Comparison of ENCODE assay signal across 11 cellular contexts in genomic region chr1:154351363-154352068, GRCh38. TPM values are rescaled to one million over a fixed set of nuclear protein-coding genes. Genes with fewer than 3 reads are reported as not detected.
A peak's percentile ranks its signal among the peaks of the same experiment; 100 is the strongest.
DNase-seq lines count a peak whose midpoint lies in the region.
"Had no signal": no experiment of that assay in that cellular context is flagged by ENCODE, and none has a peak within 500 bp of the region (broad histone marks: within the 10 kb centered on the region; RNA-seq: fewer than 3 reads in every experiment).

No MANE protein-coding gene starts in this region.

- in situ Hi-C loops in G401 (cut with HindIII; ENCODE audit: low sequenced_read_pairs): no loop called here

- DNase-seq in AG08396 (ENCODE audit: low spot score) (peak; percentile 3), G401 (ENCODE audit: low spot score) (peak; percentile 11), NCI-H69 (lab: John Stamatoyannopoulos, UW) (peak; percentile 96), iPS-NIHi7 (ENCODE audit: extremely low spot score) (peak; percentile 5), AML-193 (lab: John Stamatoyannopoulos, UW) (no peak), OCI-M2 (lab: John Stamatoyannopoulos, UW; ENCODE audit: unreplicated experiment) (no peak)
- DNase-seq in stimulated activated CD4-positive, alpha-beta T cell treated with anti-CD3 and anti-CD28 coated beads, Interleukin-4, amount 100 ng/mL, for 4 hours: no peak
- DNase-seq in activated effector memory CD4-positive, alpha-beta T cell treated with anti-CD3 and anti-CD28 coated beads, Interleukin-2, amount 50 U/mL, for 16 hours: no peak
- DNase-seq: activated CD4-positive, alpha-beta T cell treated with anti-CD3 and anti-CD28 coated beads, Interleukin-2, amount 50 U/mL, for 1 hour; spleen; stimulated activated CD8-positive, alpha-beta memory T cell treated with anti-CD3 and anti-CD28 coated beads, Interleukin-4, amount 100 ng/mL, for 48 hours had no signal

RNA-seq across cellular contexts. Expression of gene ATP8B2, which starts 26.2 kb away (rescaled TPM):
- total RNA-seq in G401 (2014; rRNA removed; shearing (Covaris generic)): 66.6 and 73.8 TPM in 2 replicates

RNA-seq across cellular contexts. Expression of gene AQP10, which starts 30.6 kb away (rescaled TPM):
- 0.24 TPM in 1 of 2 replicates, not detected in the other for total RNA-seq in G401 (2014; rRNA removed; shearing (Covaris generic))

RNA-seq across cellular contexts. Expression of gene IL6R, which starts 53.6 kb away (rescaled TPM):
- 4.7 and 44.7 TPM in 2 replicates for total RNA-seq in G401 (2014; rRNA removed; shearing (Covaris generic))

Comparison
In these comparisons a context has a peak if more than half of its experiments do, and no peak if none do; other contexts are left out.
1. DNase-seq: peak in AG08396 (single experiment), G401 (single experiment), NCI-H69 (single experiment) and iPS-NIHi7 (single experiment); none in AML-193 (0 of 2), stimulated activated CD4-positive, alpha-beta T cell treated with anti-CD3 and anti-CD28 coated beads, Interleukin-4, amount 100 ng/mL, for 4 hours (0 of 2), activated effector memory CD4-positive, alpha-beta T cell treated with anti-CD3 and anti-CD28 coated beads, Interleukin-2, amount 50 U/mL, for 16 hours (single experiment) and OCI-M2 (single experiment).